ENCODE assay signal across 14 cellular contexts in genomic region chr7:26490631-26491624, GRCh38.
DNase-seq lines count a peak whose midpoint lies in the region; ATAC-seq and TF ChIP-seq lines count a peak whose summit lies in the region.
"Had no signal": no experiment of that assay in that cellular context is flagged by ENCODE, and none has a peak within 500 bp of the region (broad histone marks: within the 10 kb centered on the region; RNA-seq: fewer than 3 reads in every experiment).

No MANE protein-coding gene starts in this region.

- no peaks in the 10 kb centered on the region for H3K4me1 ChIP-seq in OCI-LY7 (ENCODE audit: insufficient read depth, low read length, poor library complexity, severe bottlenecking)
- H3K4me1 ChIP-seq: lower lobe of right lung had no signal

- H3K4me3 Mint-ChIP-seq in endothelial cell (ENCODE audit: unreplicated experiment) = no peak overlapping the region
- H3K4me3 Mint-ChIP-seq: activated naive CD8-positive, alpha-beta T cell treated with anti-CD3 and anti-CD28 coated beads for 36 hours; CD4-positive, alpha-beta memory T cell had no signal

- TF ChIP-seq CTCF in epithelial cell of esophagus (IDR thresholded peaks at IDR 0.05; ENCODE audit: insufficient read depth, low read depth, low read length, missing control alignments) (peak; percentile 27), OCI-LY7 (conservative IDR thresholded peaks at IDR 0.05; ENCODE audit: low read length) (no peak), endothelial cell (IDR thresholded peaks at IDR 0.05; ENCODE audit: unreplicated experiment) (no peak)

- CTCF ChIA-PET in OCI-LY7 (lab: Charles Lee; ENCODE audit: unreplicated experiment) = no interaction called here

- H3K79me2 ChIP-seq in OCI-LY7 (ENCODE audit: insufficient read depth, low read depth, low read length) = no peaks in the 10 kb centered on the region

- no peaks in the 10 kb centered on the region for H4K20me1 ChIP-seq in OCI-LY7 (ENCODE audit: insufficient read depth, low read length)

- ATAC-seq in left ventricle myocardium superior = no peak
- no peak for ATAC-seq in GM21367 (IDR thresholded peaks at IDR 0.05; ENCODE audit: unreplicated experiment)
- ATAC-seq: lower lobe of right lung had no signal

- H3K9me2 ChIP-seq in OCI-LY7 (ENCODE audit: insufficient read depth, low read length) = no peaks in the 10 kb centered on the region

- no peaks in the 10 kb centered on the region for H3K9me3 Mint-ChIP-seq in endothelial cell (ENCODE audit: unreplicated experiment)
- H3K9me3 Mint-ChIP-seq: activated naive CD8-positive, alpha-beta T cell treated with anti-CD3 and anti-CD28 coated beads for 36 hours; CD4-positive, alpha-beta memory T cell had no signal

- DNase-seq in NCI-H1092 (lab: John Stamatoyannopoulos, UW) (peak; percentile 17), NCI-H524 treated with DMSO at 0.1 percent for 48 hours (lab: John Stamatoyannopoulos, UW) (peak; percentile 97), epithelial cell of esophagus (ENCODE audit: low read depth) (peak; percentile 97), superior temporal gyrus (ENCODE audit: extremely low spot score) (peak; percentile 67), OCI-LY7 (ENCODE audit: low spot score) (no peak), left ventricle myocardium superior (no peak), endothelial cell (ENCODE audit: low spot score) (no peak)
- DNase-seq: activated CD4-positive, alpha-beta T cell treated with anti-CD3 and anti-CD28 coated beads, Interleukin-2, amount 50 U/mL, for 48 hours; activated naive CD8-positive, alpha-beta T cell treated with anti-CD3 and anti-CD28 coated beads for 36 hours; CD4-positive, alpha-beta memory T cell; lower lobe of right lung; MV-4-11 had no signal

- H2AFZ ChIP-seq in OCI-LY7 (ENCODE audit: low read length) = no peak overlapping the region

- intact Hi-C loops in OCI-LY7 (cut with micrococcal nuclease; ENCODE audit: unreplicated experiment) = no loop called here
- intact Hi-C loops in left ventricle myocardium superior (cut with micrococcal nuclease) = no loop called here

- POLR2A ChIA-PET in OCI-LY7 (lab: Charles Lee) = interaction anchor here (0.5 to 1.1 kb wide), 4 partner anchors 16 to 56 kb away, joined by 3 to 4 read pairs (median 3); no protein-coding TSS in a partner anchor

- no peak overlapping the region for H3K27ac ChIP-seq in OCI-LY7 (ENCODE audit: low read depth, low read length, poor library complexity, severe bottlenecking)
- H3K27ac ChIP-seq: lower lobe of right lung, thoracic aorta had no signal

- H3K36me3 Mint-ChIP-seq in endothelial cell (ENCODE audit: low read depth, unreplicated experiment) = no peaks in the 10 kb centered on the region
- H3K36me3 Mint-ChIP-seq: activated naive CD8-positive, alpha-beta T cell treated with anti-CD3 and anti-CD28 coated beads for 36 hours; CD4-positive, alpha-beta memory T cell had no signal

- no peaks in the 10 kb centered on the region for H3K9me3 ChIP-seq in OCI-LY7 (ENCODE audit: low read length)
- H3K9me3 ChIP-seq: lower lobe of right lung, thoracic aorta had no signal

- H3K4me3 ChIP-seq in epithelial cell of esophagus (ENCODE audit: low read length) (no peak overlapping the region), OCI-LY7 (ENCODE audit: low read depth, low read length, poor library complexity, severe bottlenecking) (no peak overlapping the region)
- H3K4me3 ChIP-seq: lower lobe of right lung, thoracic aorta had no signal

- no peak overlapping the region for H3K4me2 ChIP-seq in OCI-LY7 (ENCODE audit: low read length)

- peaks cover 3% of the 10 kb centered on the region for H3K4me1 Mint-ChIP-seq in endothelial cell (ENCODE audit: unreplicated experiment)
- H3K4me1 Mint-ChIP-seq: activated naive CD8-positive, alpha-beta T cell treated with anti-CD3 and anti-CD28 coated beads for 36 hours; CD4-positive, alpha-beta memory T cell had no signal

- H3K27ac Mint-ChIP-seq in endothelial cell (ENCODE audit: unreplicated experiment) = no peak overlapping the region
- H3K27ac Mint-ChIP-seq: activated naive CD8-positive, alpha-beta T cell treated with anti-CD3 and anti-CD28 coated beads for 36 hours; CD4-positive, alpha-beta memory T cell had no signal

- no peaks in the 10 kb centered on the region for H3K36me3 ChIP-seq in OCI-LY7 (ENCODE audit: insufficient read depth, low read length)
- H3K36me3 ChIP-seq: lower lobe of right lung, thoracic aorta had no signal

- H3K27me3 Mint-ChIP-seq in endothelial cell (ENCODE audit: unreplicated experiment) = peaks cover 2% of the 10 kb centered on the region

- no TSS peak for BruUV-seq in OCI-LY7 (replicated peaks; lab: Mats Ljungman, UMichigan)

Comparison
In these comparisons a context has a peak if more than half of its experiments do, and no peak if none do; other contexts are left out.
1. DNase-seq: peak in NCI-H1092 (single experiment), NCI-H524 treated with DMSO at 0.1 percent for 48 hours (single experiment), epithelial cell of esophagus (single experiment) and superior temporal gyrus (single experiment); none in OCI-LY7 (single experiment), left ventricle myocardium superior (single experiment) and endothelial cell (single experiment).